ENCODE assay signal across 14 cellular contexts in the genomic region with DNA sequence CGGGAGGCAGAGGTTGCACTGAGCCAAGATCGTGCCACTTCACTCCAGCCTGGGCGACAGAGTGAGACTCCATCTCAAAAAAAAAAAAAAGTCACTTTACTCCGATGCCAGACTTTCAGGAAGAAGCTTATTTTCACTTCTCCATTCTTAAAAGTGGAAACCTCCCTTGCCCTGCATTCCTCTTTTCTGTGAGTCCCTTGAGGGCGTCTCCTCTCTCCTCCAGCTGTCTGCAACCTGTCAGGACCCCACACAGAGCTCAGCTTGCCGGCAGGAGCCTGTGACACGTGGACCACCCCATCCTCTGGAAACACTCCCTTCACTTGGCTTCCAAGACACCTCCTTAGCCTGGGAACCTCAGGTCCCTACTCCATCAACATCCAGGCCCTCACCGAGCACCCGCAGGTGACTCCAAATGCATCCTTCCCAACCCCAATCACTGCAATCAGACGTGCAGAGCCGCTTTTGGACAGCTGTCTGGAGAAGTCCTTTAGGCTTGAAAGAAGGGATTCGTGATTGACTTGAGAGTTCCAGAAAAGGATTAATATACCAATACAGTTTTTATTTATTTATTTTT. TPM values are rescaled to one million over a fixed set of nuclear protein-coding genes. Genes with fewer than 3 reads are reported as not detected.
A peak's percentile ranks its signal among the peaks of the same experiment; 100 is the strongest.
DNase-seq lines count a peak whose midpoint lies in the region; ATAC-seq and TF ChIP-seq lines count a peak whose summit lies in the region.
"Had no signal": no experiment of that assay in that cellular context is flagged by ENCODE, and none has a peak within 500 bp of the region (broad histone marks: within the 10 kb centered on the region; RNA-seq: fewer than 3 reads in every experiment).

No MANE protein-coding gene starts in this region.

- H3K9me3 ChIP-seq in BLaER1, result no peaks in the 10 kb centered on the region
- H3K9me3 ChIP-seq in OCI-LY3 (ENCODE audit: insufficient read depth, low read length), result no peaks in the 10 kb centered on the region
- H3K9me3 ChIP-seq in lower lobe of right lung, result no peaks in the 10 kb centered on the region
- H3K9me3 ChIP-seq in prostate gland, result no peaks in the 10 kb centered on the region
- no peaks in the 10 kb centered on the region for H3K9me3 ChIP-seq in adrenal gland (replicated peaks in 1 of 3)

- TF ChIP-seq CTCF in OCI-LY3 (IDR thresholded peaks at IDR 0.05; ENCODE audit: low read depth, low read length), result no peak
- TF ChIP-seq CTCF in lower lobe of right lung (IDR thresholded peaks at IDR 0.05), result no peak
- no peak for TF ChIP-seq CTCF in prostate gland (IDR thresholded peaks at IDR 0.05)
- no peak for TF ChIP-seq CTCF in adrenal gland (IDR thresholded peaks at IDR 0.05)

- intact Hi-C loops in lower lobe of right lung (cut with DNase I) (no loop called here), prostate gland (cut with DNase I) (no loop called here), adrenal gland (cut with DNase I) (no loop called here)

- peaks cover 100% of the 10 kb centered on the region for H3K4me1 ChIP-seq in BLaER1
- peaks cover 50% of the 10 kb centered on the region for H3K4me1 ChIP-seq in OCI-LY3 (ENCODE audit: low read length)
- H3K4me1 ChIP-seq in lower lobe of right lung, result peaks cover 10% of the 10 kb centered on the region
- no peaks in the 10 kb centered on the region for H3K4me1 ChIP-seq in prostate gland (replicated peaks)
- H3K4me1 ChIP-seq in adrenal gland (replicated peaks in 1 of 2), result peaks cover 5 to 10% of the 10 kb centered on the region in 2 donors

- 71% methylated on average over 12 of the region's 12 CpGs for WGBS in prostate gland
- WGBS in adrenal gland, 4 donors, result 70 to 79% (median 74%) methylated on average over 12 of the region's 12 CpGs

- H3K4me3 ChIP-seq in BLaER1 (no peak overlapping the region), OCI-LY3 (ENCODE audit: low read length) (no peak overlapping the region), lower lobe of right lung (no peak overlapping the region), prostate gland (no peak overlapping the region), adrenal gland (no peak overlapping the region)
- H3K4me3 ChIP-seq: skin epidermis had no signal

- H3K27ac ChIP-seq in BLaER1 (no peak overlapping the region), OCI-LY3 (ENCODE audit: low read length) (no peak overlapping the region), lower lobe of right lung (no peak overlapping the region), prostate gland (no peak overlapping the region), adrenal gland (no peak overlapping the region)
- H3K27ac ChIP-seq: skin epidermis had no signal

- peak overlapping the region; percentile 95 for H3K4me2 ChIP-seq in BLaER1
- H3K4me2 ChIP-seq in OCI-LY3 (ENCODE audit: low read length), result peak overlapping the region; percentile 45

- H3K27me3 ChIP-seq in BLaER1 (no peaks in the 10 kb centered on the region), OCI-LY3 (ENCODE audit: low read depth, low read length) (no peaks in the 10 kb centered on the region), lower lobe of right lung (ENCODE audit: low read depth) (no peaks in the 10 kb centered on the region), prostate gland (replicated peaks; ENCODE audit: insufficient read depth) (no peaks in the 10 kb centered on the region), adrenal gland (no peaks in the 10 kb centered on the region)

- H3K79me2 ChIP-seq in OCI-LY3 (ENCODE audit: low read length), result peaks cover 2% of the 10 kb centered on the region

- DNase-seq in lower lobe of right lung (no peak), prostate gland (ENCODE audit: low spot score) (no peak), adrenal gland (no peak)
- no peak for DNase-seq in activated naive CD4-positive, alpha-beta T cell (lab: John Stamatoyannopoulos, UW)
- DNase-seq: activated gamma-delta T cell treated with Interleukin-2 at 50 U/mL for 16 hours, GF-D8, HCEC 1CT, NCI-H1930, NCI-H82 had no signal

- peaks cover 39% of the 10 kb centered on the region for H4K20me1 ChIP-seq in BLaER1
- H4K20me1 ChIP-seq in OCI-LY3 (ENCODE audit: insufficient read depth, low read length), result peaks cover 22% of the 10 kb centered on the region; the same call in 1 of the 2 replicates

- no peak overlapping the region for H3K9ac ChIP-seq in BLaER1
- no peak overlapping the region for H3K9ac ChIP-seq in OCI-LY3 (ENCODE audit: low read length)

- ATAC-seq in GM21423 (IDR thresholded peaks at IDR 0.05; ENCODE audit: unreplicated experiment) (peak; percentile 36), lower lobe of right lung (peak; percentile 28 to 44), GM21515 (IDR thresholded peaks at IDR 0.05; ENCODE audit: unreplicated experiment) (no peak)

- no peak overlapping the region for H2AFZ ChIP-seq in OCI-LY3 (ENCODE audit: low read depth, low read length)

- no peak for TF ChIP-seq POLR2A in prostate gland (IDR thresholded peaks at IDR 0.05)
- no peak for TF ChIP-seq POLR2A in adrenal gland (IDR thresholded peaks at IDR 0.05)

- H3K36me3 ChIP-seq in BLaER1, result peaks cover 35% of the 10 kb centered on the region
- peaks cover 38% of the 10 kb centered on the region for H3K36me3 ChIP-seq in OCI-LY3 (replicated peaks; ENCODE audit: low read depth, low read length)
- H3K36me3 ChIP-seq in lower lobe of right lung, result peaks cover 38% of the 10 kb centered on the region
- peaks cover 0 to 5% of the 10 kb centered on the region in 2 donors for H3K36me3 ChIP-seq in prostate gland
- H3K36me3 ChIP-seq in adrenal gland (replicated peaks in 1 of 2), result peaks cover 0 to 25% of the 10 kb centered on the region in 2 donors

RNA-seq across cellular contexts. Expression of gene SLC15A4, which starts 34.3 kb away (rescaled TPM):
- total RNA-seq in lower lobe of right lung, result 30.0 TPM
- 10 to 100 TPM; 33.5 to 51.5 TPM for total RNA-seq in prostate gland
- 10 to 100 TPM; 14.8 to 31.5 (median 17.7) TPM for total RNA-seq in adrenal gland
- polyA plus RNA-seq in adrenal gland, result 10 to 100 TPM in 1 of 3 donors, 1 to 10 TPM in 2; 7.1 to 13.0 (median 8.8) TPM
